In genomic region chr4:165325732-165326512, GRCh38 we compare ENCODE assay signal across 9 cellular contexts. TPM values are rescaled to one million over a fixed set of nuclear protein-coding genes. Genes with fewer than 3 reads are reported as not detected.
DNase-seq lines count a peak whose midpoint lies in the region; ATAC-seq and TF ChIP-seq lines count a peak whose summit lies in the region.
"Had no signal": no experiment of that assay in that cellular context is flagged by ENCODE, and none has a peak within 500 bp of the region (broad histone marks: within the 10 kb centered on the region; RNA-seq: fewer than 3 reads in every experiment).

No MANE protein-coding gene starts in this region.

- H3K9ac ChIP-seq in Loucy (ENCODE audit: low read depth, low read length, poor library complexity, severe bottlenecking), result peak overlapping the region; percentile 78

- H3K9me3 ChIP-seq in DOHH2 (ENCODE audit: control insufficient read depth, insufficient read depth, low read length) (peaks cover 8% of the 10 kb centered on the region; the same call in 1 of the 2 replicates), Loucy (ENCODE audit: insufficient read depth, low read depth, low read length) (no peaks in the 10 kb centered on the region), breast epithelium (no peaks in the 10 kb centered on the region), muscle layer of duodenum (ENCODE audit: control insufficient read depth in 1 of 2, low read length in 2 of 2) (no peaks in the 10 kb centered on the region)

- TF ChIP-seq CTCF in DOHH2 (IDR thresholded peaks at IDR 0.05; ENCODE audit: low read depth, low read length, poor library complexity, severe bottlenecking) (no peak), Loucy (conservative IDR thresholded peaks at IDR 0.05; ENCODE audit: low read length) (no peak), breast epithelium (IDR thresholded peaks at IDR 0.05) (no peak), GM13977 (IDR thresholded peaks at IDR 0.05; ENCODE audit: extremely low read depth, insufficient read depth, missing control alignments) (no peak)

- H3F3A ChIP-seq in DOHH2 (ENCODE audit: control insufficient read depth, insufficient read depth) (peaks cover 3% of the 10 kb centered on the region; the same call in 1 of the 2 replicates), Loucy (ENCODE audit: low read depth) (no peaks in the 10 kb centered on the region)

- no peaks in the 10 kb centered on the region for H3K27me3 ChIP-seq in DOHH2 (ENCODE audit: control insufficient read depth, low read length)
- no peaks in the 10 kb centered on the region for H3K27me3 ChIP-seq in Loucy (ENCODE audit: insufficient read depth, low read length, poor library complexity, severe bottlenecking)
- no peaks in the 10 kb centered on the region for H3K27me3 ChIP-seq in breast epithelium
- H3K27me3 ChIP-seq in muscle layer of duodenum (ENCODE audit: low read depth, low read length), result no peaks in the 10 kb centered on the region

- peak overlapping the region; percentile 39; the same call in 1 of the 2 replicates for H2AFZ ChIP-seq in Loucy (ENCODE audit: low read length)

- intact Hi-C loops in breast epithelium (cut with DNase I; ENCODE audit: low total_unique reads), result loop anchor here (10.0 kb wide), 1 partner anchor 121 kb away; the partner anchor contains the start of gene KLHL2

- H4K20me1 ChIP-seq in DOHH2 (ENCODE audit: control insufficient read depth, insufficient read depth, low read depth, low read length) (peaks cover 20% of the 10 kb centered on the region), Loucy (ENCODE audit: insufficient read depth, low read length, poor library complexity, severe bottlenecking) (peaks cover 32% of the 10 kb centered on the region)

- H3K4me3 ChIP-seq in DOHH2 (ENCODE audit: low read length) (peak overlapping the region; percentile 84), Loucy (ENCODE audit: low read length, poor library complexity, severe bottlenecking) (peak overlapping the region; percentile 93), breast epithelium (peak overlapping the region in 2 of 3 donors; percentile 91), muscle layer of duodenum (ENCODE audit: low read depth in 1 of 2, low read length in 2 of 2) (peak overlapping the region; percentile 92 to 100)

- DNase-seq in breast epithelium (ENCODE audit: low spot score in 2 of 2) (no peak), G401 (ENCODE audit: low spot score) (no peak), GM13977 (ENCODE audit: low spot score) (no peak)

- in situ Hi-C loops in G401 (cut with HindIII; ENCODE audit: low sequenced_read_pairs) (no loop called here), GM13977 (cut with MboI; ENCODE audit: low pct_unique_long_range_greater_than_20kb, low sequenced_read_pairs, unreplicated experiment) (no loop called here)

- peaks cover 45% of the 10 kb centered on the region for H3K36me3 ChIP-seq in DOHH2 (ENCODE audit: control insufficient read depth, low read length)
- H3K36me3 ChIP-seq in Loucy (ENCODE audit: insufficient read depth, low read length), result no peaks in the 10 kb centered on the region
- no peaks in the 10 kb centered on the region for H3K36me3 ChIP-seq in breast epithelium
- no peaks in the 10 kb centered on the region for H3K36me3 ChIP-seq in muscle layer of duodenum (ENCODE audit: control insufficient read depth in 1 of 2, insufficient read depth in 2 of 2, low read length in 2 of 2)

- no peak for TF ChIP-seq POLR2A in breast epithelium (IDR thresholded peaks at IDR 0.05)

- H3K9me2 ChIP-seq in DOHH2 (replicated peaks; ENCODE audit: control insufficient read depth, low read length) (no peaks in the 10 kb centered on the region), Loucy (replicated peaks; ENCODE audit: low read depth, low read length) (no peaks in the 10 kb centered on the region)

- peaks cover 41% of the 10 kb centered on the region for H3K79me2 ChIP-seq in DOHH2 (ENCODE audit: control insufficient read depth, low read length)
- peaks cover 43% of the 10 kb centered on the region for H3K79me2 ChIP-seq in Loucy (ENCODE audit: insufficient read depth, low read length)

- peak overlapping the region; percentile 82 for H3K27ac ChIP-seq in DOHH2 (ENCODE audit: low read depth, low read length)
- H3K27ac ChIP-seq in breast epithelium, result peak overlapping the region; percentile 89 to 92
- H3K27ac ChIP-seq in muscle layer of duodenum (ENCODE audit: low read length), result no peak overlapping the region

- H3K4me1 ChIP-seq in DOHH2 (ENCODE audit: control insufficient read depth, low read length) (peaks cover 36% of the 10 kb centered on the region), Loucy (ENCODE audit: insufficient read depth, low read length, poor library complexity, severe bottlenecking) (peaks cover 34% of the 10 kb centered on the region), breast epithelium (peaks cover 0 to 4% of the 10 kb centered on the region in 2 donors), muscle layer of duodenum (ENCODE audit: control insufficient read depth in 1 of 2, insufficient read depth in 2 of 2, low read length in 2 of 2) (peaks cover 17 to 21% of the 10 kb centered on the region in 2 donors)

- ATAC-seq in HG02588 (IDR thresholded peaks at IDR 0.05; ENCODE audit: unreplicated experiment) (no peak), HG03196 (IDR thresholded peaks at IDR 0.05; ENCODE audit: unreplicated experiment) (no peak)

- H3K4me2 ChIP-seq in DOHH2 (ENCODE audit: low read length), result peak overlapping the region; percentile 55
- peak overlapping the region; percentile 87 for H3K4me2 ChIP-seq in Loucy (ENCODE audit: low read depth, low read length, poor library complexity, severe bottlenecking)

RNA-seq across cellular contexts. Expression of gene MSMO1, which starts 1.5 kb away (rescaled TPM):
- total RNA-seq in breast epithelium, result 10 to 100 TPM; 11.8 to 35.3 (median 24.6) TPM
- 52.2 and 66.8 TPM in 2 replicates for total RNA-seq in G401 (2014; rRNA removed; shearing (Covaris generic))

RNA-seq across cellular contexts. Expression of gene CPE, which starts 52.9 kb away (rescaled TPM):
- total RNA-seq in breast epithelium, result 100 to 1,000 TPM; 106 to 129 (median 114) TPM
- total RNA-seq in G401 (2014; rRNA removed; shearing (Covaris generic)), result 14.6 and 44.4 TPM in 2 replicates
- total RNA-seq: T-helper 1 cell treated with Interleukin-12 subunit alpha and Interleukin-12 subunit beta and Interleukin-4 antibody, amounts not matched to agents 30 ng/mL and 1 ng/mL, for 36 hours had no signal
